In genomic region chr19:10431254-10431942, GRCh38 we compare ENCODE assay signal across 1 cellular context.
TF ChIP-seq lines count a peak whose summit lies in the region.

No MANE protein-coding gene starts in this region.

TF ChIP-seq in GM12878, 131 proteins besides CTCF, POLR2A, EP300 and RAD21 (continues in another document):
- peak; percentile 49 to 64; a peak in 3 of 4 replicates for TF ChIP-seq BHLHE40 (IDR thresholded peaks at IDR 0.05; ENCODE audit: borderline replicate concordance in 1 of 2, low read depth in 2 of 2, low read length in 1 of 2)
- no peak for TF ChIP-seq MEF2B (IDR thresholded peaks at IDR 0.05; ENCODE audit: partially characterized antibody, poor library complexity, severe bottlenecking)
- TF ChIP-seq YY1 (IDR thresholded peaks at IDR 0.05; ENCODE audit: low read depth, low read length) = no peak
- TF ChIP-seq CEBPZ (IDR thresholded peaks at IDR 0.05; ENCODE audit: low read depth, low read length) = no peak
- no peak for TF ChIP-seq JUNB (IDR thresholded peaks at IDR 0.05)
- TF ChIP-seq HDAC2 (IDR thresholded peaks at IDR 0.05) = peak; percentile 88; the same call in 1 of the 2 replicates
- no peak for TF ChIP-seq POLR2AphosphoS5 (IDR thresholded peaks at IDR 0.05; ENCODE audit: low read length)
- peak; percentile 52 for TF ChIP-seq RELA (IDR thresholded peaks at IDR 0.05; ENCODE audit: borderline replicate concordance, partially characterized antibody)
- TF ChIP-seq SKIL (IDR thresholded peaks at IDR 0.05; ENCODE audit: low read depth, poor library complexity, severe bottlenecking) = peak; percentile 61
- no peak for TF ChIP-seq RB1 (IDR thresholded peaks at IDR 0.05; ENCODE audit: borderline replicate concordance)
- no peak for TF ChIP-seq ZNF384 (IDR thresholded peaks at IDR 0.05; ENCODE audit: borderline replicate concordance, low read depth, low read length)
- no peak for TF ChIP-seq STAT1 (conservative IDR thresholded peaks at IDR 0.05)
- peak; percentile 78 for TF ChIP-seq NR2F1 (conservative IDR thresholded peaks at IDR 0.05)
- TF ChIP-seq CHD4 (IDR thresholded peaks at IDR 0.05) = no peak; the same call in 1 of the 2 replicates
- no peak for TF ChIP-seq TCF3 (IDR thresholded peaks at IDR 0.05; ENCODE audit: borderline replicate concordance, insufficient read depth, low read depth, low read length)
- TF ChIP-seq PKNOX1 (IDR thresholded peaks at IDR 0.05) = peak; percentile 93
- TF ChIP-seq HDAC6 (IDR thresholded peaks at IDR 0.05; ENCODE audit: unreplicated experiment) = no peak
- no peak for TF ChIP-seq MYB (IDR thresholded peaks at IDR 0.05; ENCODE audit: borderline replicate concordance, low read depth, low read length)
- TF ChIP-seq CHD1 (IDR thresholded peaks at IDR 0.05; ENCODE audit: low read depth, low read length) = no peak
- peak; percentile 91 for TF ChIP-seq EED (IDR thresholded peaks at IDR 0.05; ENCODE audit: low read depth)
- TF ChIP-seq ESRRA (IDR thresholded peaks at IDR 0.05; ENCODE audit: low read length) = peak; percentile 14; the same call in 1 of the 2 replicates
- peak; percentile 42 for TF ChIP-seq NBN (IDR thresholded peaks at IDR 0.05)
- TF ChIP-seq CEBPB (IDR thresholded peaks at IDR 0.05; ENCODE audit: borderline replicate concordance in 1 of 2, low read depth in 2 of 2, low read length in 2 of 2) = no peak
- peak; percentile 49; the same call in 1 of the 2 replicates for TF ChIP-seq RAD51 (IDR thresholded peaks at IDR 0.05)
- TF ChIP-seq IRF4 (IDR thresholded peaks at IDR 0.05; ENCODE audit: low read depth, low read length) = 0 out of 2 replicates have a peak, but pooled peaks have one; percentile 25
- TF ChIP-seq KAT2A (conservative IDR thresholded peaks at IDR 0.05; ENCODE audit: control insufficient read depth, low read depth, low read length) = no peak
- TF ChIP-seq ZNF207 (IDR thresholded peaks at IDR 0.05; ENCODE audit: borderline replicate concordance) = no peak
- peak; percentile 52; the same call in 1 of the 2 replicates for TF ChIP-seq DPF2 (IDR thresholded peaks at IDR 0.05)
- TF ChIP-seq JUND (IDR thresholded peaks at IDR 0.05; ENCODE audit: low read depth, low read length) = no peak
- peak; percentile 97 for TF ChIP-seq ZNF217 (IDR thresholded peaks at IDR 0.05)
- TF ChIP-seq MXI1 (IDR thresholded peaks at IDR 0.05; ENCODE audit: low read depth, low read length) = 0 out of 2 replicates have a peak, but pooled peaks have one; percentile 11
- no peak for TF ChIP-seq BMI1 (IDR thresholded peaks at IDR 0.05; ENCODE audit: borderline replicate concordance)
- TF ChIP-seq ZNF622 (IDR thresholded peaks at IDR 0.05) = no peak
- TF ChIP-seq MLLT1 (IDR thresholded peaks at IDR 0.05) = peak; percentile 61
- TF ChIP-seq ASH2L (IDR thresholded peaks at IDR 0.05; ENCODE audit: borderline replicate concordance, low read depth) = no peak
- peak; percentile 51 for TF ChIP-seq NKRF (conservative IDR thresholded peaks at IDR 0.05)
- TF ChIP-seq ZBTB40 (IDR thresholded peaks at IDR 0.05; ENCODE audit: borderline replicate concordance) = no peak
- TF ChIP-seq MTA3 (IDR thresholded peaks at IDR 0.05; ENCODE audit: borderline replicate concordance, low read length) = 0 out of 2 replicates have a peak, but pooled peaks have one; percentile 65
- TF ChIP-seq CBFB (IDR thresholded peaks at IDR 0.05; ENCODE audit: low read depth) = peak; percentile 76; the same call in 1 of the 2 replicates
- TF ChIP-seq SMARCA5 (IDR thresholded peaks at IDR 0.05) = peak; percentile 98
- no peak for TF ChIP-seq BCLAF1 (IDR thresholded peaks at IDR 0.05)
- TF ChIP-seq TBL1XR1 (IDR thresholded peaks at IDR 0.05; ENCODE audit: low read depth, low read length) = 0 out of 2 replicates have a peak, but pooled peaks have one; percentile 35
- no peak for TF ChIP-seq ELK1 (IDR thresholded peaks at IDR 0.05; ENCODE audit: low read depth, low read length)
- no peak for TF ChIP-seq SIX5 (IDR thresholded peaks at IDR 0.05; ENCODE audit: low read depth, low read length, severe bottlenecking)
- no peak for TF ChIP-seq NFYA (IDR thresholded peaks at IDR 0.05; ENCODE audit: borderline replicate concordance, low read depth, low read length)
- TF ChIP-seq CBX3 (IDR thresholded peaks at IDR 0.05; ENCODE audit: borderline replicate concordance, low read depth) = no peak
- no peak for TF ChIP-seq ZZZ3 (IDR thresholded peaks at IDR 0.05; ENCODE audit: control insufficient read depth, insufficient read length, low read depth)
